In the genomic region with DNA sequence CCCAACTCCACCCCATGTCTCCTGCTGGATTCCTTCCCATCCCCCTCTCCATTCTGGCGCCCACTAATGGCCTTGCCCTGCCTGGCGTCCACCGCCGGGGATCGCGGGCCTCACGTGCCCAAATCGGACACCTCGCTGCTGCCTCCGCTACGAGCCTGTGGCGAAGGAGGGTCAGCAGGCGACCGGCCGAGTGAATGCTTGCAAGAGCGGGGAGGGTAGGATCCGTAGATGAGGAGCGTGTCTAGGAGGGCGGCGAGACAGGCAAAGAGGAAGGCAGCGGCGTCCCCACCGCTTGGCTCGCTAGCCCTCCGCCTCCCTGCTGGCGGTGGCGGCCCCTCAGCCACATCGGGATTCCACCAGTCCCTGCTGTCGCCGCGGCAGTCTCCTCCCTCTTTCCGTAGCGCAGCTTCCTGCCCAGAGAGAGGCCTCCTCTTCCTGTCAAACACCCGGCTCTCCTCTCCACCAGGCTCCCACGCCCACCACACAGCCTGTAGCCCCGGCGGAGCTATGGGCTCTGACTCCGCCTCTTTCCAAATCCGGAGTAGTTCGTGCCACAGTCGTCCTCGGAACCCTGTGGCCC, we compare ENCODE assay signal across 8 cellular contexts. TPM values are rescaled to one million over a fixed set of nuclear protein-coding genes. Genes with fewer than 3 reads are reported as not detected.
DNase-seq lines count a peak whose midpoint lies in the region; ATAC-seq and TF ChIP-seq lines count a peak whose summit lies in the region.

A gene (minus strand): TSS at position 387 of the 580 bp plus-strand sequence.

- BruUV-seq in Panc1 (replicated peaks; lab: Mats Ljungman, UMichigan) = no TSS peak

- peaks cover 10 to 15% (median 15%) of the 10 kb centered on the region in 3 donors for H3K4me1 Mint-ChIP-seq in IgD-negative memory B cell
- H3K4me1 Mint-ChIP-seq in activated T-cell treated with anti-CD3 and anti-CD28 coated beads, Interleukin-2, amount 50 U/mL, for 4 hours (ENCODE audit: low read depth) = peaks cover 8% of the 10 kb centered on the region
- peaks cover 0 to 23% (median 20%) of the 10 kb centered on the region in 3 donors for H3K4me1 Mint-ChIP-seq in naive B cell
- peaks cover 25% of the 10 kb centered on the region for H3K4me1 Mint-ChIP-seq in stimulated activated memory B cell treated with anti-CD40 and anti-IgM and Interleukin-4, amounts not matched to agents 10 μg/mL and 1 μg/mL and 100 μg/mL, for 72 hours

- H3K4me1 ChIP-seq in Panc1 (ENCODE audit: control insufficient read depth, insufficient read depth, low read length) = no peaks in the 10 kb centered on the region; the same call in 1 of the 2 replicates

- H3K4me3 Mint-ChIP-seq in IgD-negative memory B cell (peak within 1 kb of the TSS; percentile 84 to 97 (median 90)), naive B cell (peak within 1 kb of the TSS; percentile 91 to 98 (median 94))
- H3K4me3 Mint-ChIP-seq in activated T-cell treated with anti-CD3 and anti-CD28 coated beads, Interleukin-2, amount 50 U/mL, for 4 hours = peak within 1 kb of the TSS; percentile 88
- H3K4me3 Mint-ChIP-seq in stimulated activated memory B cell treated with anti-CD40 and anti-IgM and Interleukin-4, amounts not matched to agents 10 μg/mL and 1 μg/mL and 100 μg/mL, for 72 hours = peak within 1 kb of the TSS; percentile 97

- peak within 1 kb of the TSS; percentile 58 to 72 for H3K4me3 ChIP-seq in Panc1 (ENCODE audit: low read depth in 2 of 2, low read length in 2 of 2)

- in situ Hi-C loops in Panc1 (cut with HindIII; ENCODE audit: low pct_unique_long_range_greater_than_20kb, low sequenced_read_pairs) = no loop called here

- H3K27me3 Mint-ChIP-seq in IgD-negative memory B cell (no peaks in the 10 kb centered on the region), naive B cell (no peaks in the 10 kb centered on the region)
- no peaks in the 10 kb centered on the region for H3K27me3 Mint-ChIP-seq in activated T-cell treated with anti-CD3 and anti-CD28 coated beads, Interleukin-2, amount 50 U/mL, for 4 hours (ENCODE audit: low read depth)
- no peaks in the 10 kb centered on the region for H3K27me3 Mint-ChIP-seq in stimulated activated memory B cell treated with anti-CD40 and anti-IgM and Interleukin-4, amounts not matched to agents 10 μg/mL and 1 μg/mL and 100 μg/mL, for 72 hours

- H3K27me3 ChIP-seq in Panc1 (ENCODE audit: control insufficient read depth, insufficient read depth, low read length) = no peaks in the 10 kb centered on the region

- peak within 1 kb of the TSS; percentile 41 to 89 (median 87) for H3K27ac Mint-ChIP-seq in IgD-negative memory B cell
- H3K27ac Mint-ChIP-seq in naive B cell = peak within 1 kb of the TSS; percentile 88 to 97 (median 92)
- H3K27ac Mint-ChIP-seq in stimulated activated memory B cell treated with anti-CD40 and anti-IgM and Interleukin-4, amounts not matched to agents 10 μg/mL and 1 μg/mL and 100 μg/mL, for 72 hours = peak within 1 kb of the TSS; percentile 96

- TF ChIP-seq CTCF in Panc1 (IDR thresholded peaks at IDR 0.05) = no peak

- H3K36me3 ChIP-seq in Panc1 (ENCODE audit: control insufficient read depth, insufficient read depth, low read length) = no peaks in the 10 kb centered on the region

- CTCF ChIA-PET in Panc1 (lab: Charles Lee) = no interaction called here

- no peaks in the 10 kb centered on the region for H3K9me3 ChIP-seq in Panc1 (ENCODE audit: control insufficient read depth, insufficient read depth, low read depth, low read length)

- POLR2A ChIA-PET in Panc1 (lab: Charles Lee) = interaction anchor here (0.6 kb wide), 1 partner anchor 16 kb away, joined by 3 read pairs; no protein-coding TSS in a partner anchor

- intact Hi-C loops in Panc1 (cut with micrococcal nuclease; ENCODE audit: unreplicated experiment) = no loop called here

- H3K9me3 Mint-ChIP-seq in IgD-negative memory B cell (peaks cover 0 to 3% (median 0%) of the 10 kb centered on the region in 3 donors), naive B cell (peaks cover 0 to 8% (median 0%) of the 10 kb centered on the region in 7 donors)
- no peaks in the 10 kb centered on the region for H3K9me3 Mint-ChIP-seq in activated T-cell treated with anti-CD3 and anti-CD28 coated beads, Interleukin-2, amount 50 U/mL, for 4 hours
- H3K9me3 Mint-ChIP-seq in stimulated activated memory B cell treated with anti-CD40 and anti-IgM and Interleukin-4, amounts not matched to agents 10 μg/mL and 1 μg/mL and 100 μg/mL, for 72 hours = no peaks in the 10 kb centered on the region

- ATAC-seq in GM21529 (IDR thresholded peaks at IDR 0.05; ENCODE audit: unreplicated experiment) = peak; percentile 100
- ATAC-seq in Panc1 = peak; percentile 100
- peak; percentile 100 for ATAC-seq in activated T-cell treated with anti-CD3 and anti-CD28 coated beads, Interleukin-2, amount 50 U/mL, for 4 hours
- peak; percentile 95 to 98 for ATAC-seq in naive B cell (ENCODE audit: low read depth in 2 of 2)
- ATAC-seq in stimulated activated memory B cell treated with anti-CD40 and anti-IgM and Interleukin-4, amounts not matched to agents 10 μg/mL and 1 μg/mL and 100 μg/mL, for 72 hours = peak; percentile 99

- H3K36me3 Mint-ChIP-seq in IgD-negative memory B cell = peaks cover 1% of the 10 kb centered on the region
- peaks cover 7% of the 10 kb centered on the region for H3K36me3 Mint-ChIP-seq in activated T-cell treated with anti-CD3 and anti-CD28 coated beads, Interleukin-2, amount 50 U/mL, for 4 hours (ENCODE audit: insufficient read depth)
- H3K36me3 Mint-ChIP-seq in naive B cell = no peaks in the 10 kb centered on the region
- peaks cover 14% of the 10 kb centered on the region for H3K36me3 Mint-ChIP-seq in stimulated activated memory B cell treated with anti-CD40 and anti-IgM and Interleukin-4, amounts not matched to agents 10 μg/mL and 1 μg/mL and 100 μg/mL, for 72 hours

- H3K27ac ChIP-seq in Panc1 (ENCODE audit: low read length) = peak within 1 kb of the TSS; percentile 75

- DNase-seq in DMS114 treated with DMSO at 0.1 percent for 48 hours (lab: John Stamatoyannopoulos, UW; ENCODE audit: unreplicated experiment) = peak; percentile 82
- peak; percentile 7 for DNase-seq in Panc1 (ENCODE audit: low read depth, low spot score)
- DNase-seq in activated T-cell treated with anti-CD3 and anti-CD28 coated beads, Interleukin-2, amount 50 U/mL, for 4 hours = peak; percentile 63
- DNase-seq in fibroblast of gingiva (ENCODE audit: low read depth) = peak; percentile 73
- peak; percentile 68 for DNase-seq in naive B cell

RNA-seq across cellular contexts. Expression of the gene that starts here (rescaled TPM):
- 17.3 TPM for polyA plus RNA-seq in IgD-negative memory B cell
- 8.3 TPM for total RNA-seq in Panc1 (2021; ENCODE audit: unreplicated experiment)
- polyA plus RNA-seq in Panc1 (2012; ENCODE audit: insufficient read length) = 7.2 TPM
- total RNA-seq in activated T-cell treated with anti-CD3 and anti-CD28 coated beads, Interleukin-2, amount 50 U/mL, for 4 hours = 1 to 10 TPM; 3.4 to 5.4 (median 3.5) TPM
- polyA plus RNA-seq in naive B cell (ENCODE audit: low read depth in 6 of 6) = 10 to 100 TPM in 5 of 6 donors, 1 to 10 TPM in 1; 9.8 to 14.4 (median 13.2) TPM

Comparison
In these comparisons a context has a peak if more than half of its experiments do, and no peak if none do; other contexts are left out.
1. Peak in every context shown above with its lines: DNase-seq, ATAC-seq, H3K4me3 ChIP-seq and H3K27ac ChIP-seq.
2. DNase-seq: peak in every context shown above with its lines; median percentile 82 in DMS114 treated with DMSO at 0.1 percent for 48 hours; 73 in fibroblast of gingiva; 68 in naive B cell; 63 in activated T-cell treated with anti-CD3 and anti-CD28 coated beads, Interleukin-2, amount 50 U/mL, for 4 hours; 7 in Panc1.